1 cellular context compared by ENCODE assay signal in the genomic region with DNA sequence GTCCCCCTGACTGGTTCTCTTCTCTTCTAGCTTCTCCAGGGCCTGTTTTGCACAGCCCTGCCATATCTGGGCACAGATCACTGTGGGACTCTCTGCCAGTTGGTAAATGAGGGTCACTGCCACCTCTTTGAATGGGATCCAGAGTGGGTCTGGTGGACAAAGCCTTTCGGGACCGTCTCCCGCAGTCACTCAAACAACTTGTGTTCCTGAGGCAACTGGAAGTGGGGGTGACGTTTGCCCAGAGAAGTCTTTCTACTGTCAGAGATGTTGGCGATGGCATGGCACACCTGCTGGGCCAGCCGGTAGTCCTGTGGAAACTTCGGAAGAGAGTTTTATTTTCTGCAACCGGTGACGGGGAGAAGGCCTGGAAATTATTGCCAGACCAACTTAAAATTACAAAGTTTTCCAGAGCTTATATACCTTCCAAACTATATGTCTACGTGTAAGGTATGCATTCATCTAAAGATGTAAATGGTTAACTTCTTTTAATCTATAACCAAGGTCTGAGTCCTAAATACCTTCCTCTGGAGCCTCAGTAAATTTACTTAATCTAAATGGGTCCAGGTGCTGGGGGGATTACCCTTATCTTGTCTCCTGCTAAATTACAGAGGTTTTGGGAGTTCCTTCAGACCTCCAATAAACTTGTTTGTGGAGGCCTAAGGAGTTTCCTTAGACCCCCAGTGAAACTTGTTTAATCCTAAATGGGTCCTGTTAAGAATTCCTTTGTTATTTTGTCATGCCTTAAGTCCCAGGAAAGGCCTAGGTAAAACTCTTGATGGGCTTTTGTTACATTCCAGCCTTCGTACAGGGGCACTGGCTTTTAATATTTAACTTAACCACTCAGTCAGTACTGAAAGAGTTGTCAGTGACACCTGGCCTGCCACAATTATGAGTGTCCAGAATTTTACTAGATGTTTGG.
TF ChIP-seq lines count a peak whose summit lies in the region.

No MANE protein-coding gene starts in this region.

TF ChIP-seq in HepG2, 621 proteins besides CTCF, POLR2A, EP300 and RAD21 (continued from another document):
- TF ChIP-seq, protein P1, sequence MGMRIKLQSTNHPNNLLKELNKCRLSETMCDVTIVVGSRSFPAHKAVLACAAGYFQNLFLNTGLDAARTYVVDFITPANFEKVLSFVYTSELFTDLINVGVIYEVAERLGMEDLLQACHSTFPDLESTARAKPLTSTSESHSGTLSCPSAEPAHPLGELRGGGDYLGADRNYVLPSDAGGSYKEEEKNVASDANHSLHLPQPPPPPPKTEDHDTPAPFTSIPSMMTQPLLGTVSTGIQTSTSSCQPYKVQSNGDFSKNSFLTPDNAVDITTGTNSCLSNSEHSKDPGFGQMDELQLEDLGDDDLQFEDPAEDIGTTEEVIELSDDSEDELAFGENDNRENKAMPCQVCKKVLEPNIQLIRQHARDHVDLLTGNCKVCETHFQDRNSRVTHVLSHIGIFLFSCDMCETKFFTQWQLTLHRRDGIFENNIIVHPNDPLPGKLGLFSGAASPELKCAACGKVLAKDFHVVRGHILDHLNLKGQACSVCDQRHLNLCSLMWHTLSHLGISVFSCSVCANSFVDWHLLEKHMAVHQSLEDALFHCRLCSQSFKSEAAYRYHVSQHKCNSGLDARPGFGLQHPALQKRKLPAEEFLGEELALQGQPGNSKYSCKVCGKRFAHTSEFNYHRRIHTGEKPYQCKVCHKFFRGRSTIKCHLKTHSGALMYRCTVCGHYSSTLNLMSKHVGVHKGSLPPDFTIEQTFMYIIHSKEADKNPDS (CRISPR knock-in tag; IDR thresholded peaks at IDR 0.05): no peak
- TF ChIP-seq ZNF501 (CRISPR knock-in tag; IDR thresholded peaks at IDR 0.05) (0 out of 2 replicates have a peak, but pooled peaks have one; percentile 15), ZBTB25 (CRISPR knock-in tag; IDR thresholded peaks at IDR 0.05) (no peak), NRL (CRISPR knock-in tag; IDR thresholded peaks at IDR 0.05; ENCODE audit: borderline replicate concordance) (no peak), RFXAP (CRISPR knock-in tag; IDR thresholded peaks at IDR 0.05; ENCODE audit: borderline replicate concordance) (no peak), SOX6 (IDR thresholded peaks at IDR 0.05) (no peak), SOX6 (CRISPR knock-in tag; IDR thresholded peaks at IDR 0.05) (peak; percentile 58; the same call in 1 of the 2 replicates), ZMAT3 (CRISPR knock-in tag; conservative IDR thresholded peaks at IDR 0.05) (no peak), ZSCAN21 (CRISPR knock-in tag; IDR thresholded peaks at IDR 0.05; ENCODE audit: borderline replicate concordance) (no peak; the same call in 1 of the 2 replicates), GABPB1 (CRISPR knock-in tag; IDR thresholded peaks at IDR 0.05) (no peak), NFIC (IDR thresholded peaks at IDR 0.05; ENCODE audit: low read length) (0 out of 2 replicates have a peak, but pooled peaks have one; percentile 29)
- TF ChIP-seq, protein P2, sequence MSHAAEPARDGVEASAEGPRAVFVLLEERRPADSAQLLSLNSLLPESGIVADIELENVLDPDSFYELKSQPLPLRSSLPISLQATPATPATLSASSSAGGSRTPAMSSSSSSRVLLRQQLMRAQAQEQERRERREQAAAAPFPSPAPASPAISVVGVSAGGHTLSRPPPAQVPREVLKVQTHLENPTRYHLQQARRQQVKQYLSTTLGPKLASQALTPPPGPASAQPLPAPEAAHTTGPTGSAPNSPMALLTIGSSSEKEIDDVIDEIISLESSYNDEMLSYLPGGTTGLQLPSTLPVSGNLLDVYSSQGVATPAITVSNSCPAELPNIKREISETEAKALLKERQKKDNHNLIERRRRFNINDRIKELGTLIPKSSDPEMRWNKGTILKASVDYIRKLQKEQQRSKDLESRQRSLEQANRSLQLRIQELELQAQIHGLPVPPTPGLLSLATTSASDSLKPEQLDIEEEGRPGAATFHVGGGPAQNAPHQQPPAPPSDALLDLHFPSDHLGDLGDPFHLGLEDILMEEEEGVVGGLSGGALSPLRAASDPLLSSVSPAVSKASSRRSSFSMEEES (CRISPR knock-in tag; IDR thresholded peaks at IDR 0.05): no peak
- TF ChIP-seq, protein P3, sequence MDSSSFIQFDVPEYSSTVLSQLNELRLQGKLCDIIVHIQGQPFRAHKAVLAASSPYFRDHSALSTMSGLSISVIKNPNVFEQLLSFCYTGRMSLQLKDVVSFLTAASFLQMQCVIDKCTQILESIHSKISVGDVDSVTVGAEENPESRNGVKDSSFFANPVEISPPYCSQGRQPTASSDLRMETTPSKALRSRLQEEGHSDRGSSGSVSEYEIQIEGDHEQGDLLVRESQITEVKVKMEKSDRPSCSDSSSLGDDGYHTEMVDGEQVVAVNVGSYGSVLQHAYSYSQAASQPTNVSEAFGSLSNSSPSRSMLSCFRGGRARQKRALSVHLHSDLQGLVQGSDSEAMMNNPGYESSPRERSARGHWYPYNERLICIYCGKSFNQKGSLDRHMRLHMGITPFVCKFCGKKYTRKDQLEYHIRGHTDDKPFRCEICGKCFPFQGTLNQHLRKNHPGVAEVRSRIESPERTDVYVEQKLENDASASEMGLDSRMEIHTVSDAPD (CRISPR knock-in tag; IDR thresholded peaks at IDR 0.05): 0 out of 2 replicates have a peak, but pooled peaks have one; percentile 39
- TF ChIP-seq, protein P4, sequence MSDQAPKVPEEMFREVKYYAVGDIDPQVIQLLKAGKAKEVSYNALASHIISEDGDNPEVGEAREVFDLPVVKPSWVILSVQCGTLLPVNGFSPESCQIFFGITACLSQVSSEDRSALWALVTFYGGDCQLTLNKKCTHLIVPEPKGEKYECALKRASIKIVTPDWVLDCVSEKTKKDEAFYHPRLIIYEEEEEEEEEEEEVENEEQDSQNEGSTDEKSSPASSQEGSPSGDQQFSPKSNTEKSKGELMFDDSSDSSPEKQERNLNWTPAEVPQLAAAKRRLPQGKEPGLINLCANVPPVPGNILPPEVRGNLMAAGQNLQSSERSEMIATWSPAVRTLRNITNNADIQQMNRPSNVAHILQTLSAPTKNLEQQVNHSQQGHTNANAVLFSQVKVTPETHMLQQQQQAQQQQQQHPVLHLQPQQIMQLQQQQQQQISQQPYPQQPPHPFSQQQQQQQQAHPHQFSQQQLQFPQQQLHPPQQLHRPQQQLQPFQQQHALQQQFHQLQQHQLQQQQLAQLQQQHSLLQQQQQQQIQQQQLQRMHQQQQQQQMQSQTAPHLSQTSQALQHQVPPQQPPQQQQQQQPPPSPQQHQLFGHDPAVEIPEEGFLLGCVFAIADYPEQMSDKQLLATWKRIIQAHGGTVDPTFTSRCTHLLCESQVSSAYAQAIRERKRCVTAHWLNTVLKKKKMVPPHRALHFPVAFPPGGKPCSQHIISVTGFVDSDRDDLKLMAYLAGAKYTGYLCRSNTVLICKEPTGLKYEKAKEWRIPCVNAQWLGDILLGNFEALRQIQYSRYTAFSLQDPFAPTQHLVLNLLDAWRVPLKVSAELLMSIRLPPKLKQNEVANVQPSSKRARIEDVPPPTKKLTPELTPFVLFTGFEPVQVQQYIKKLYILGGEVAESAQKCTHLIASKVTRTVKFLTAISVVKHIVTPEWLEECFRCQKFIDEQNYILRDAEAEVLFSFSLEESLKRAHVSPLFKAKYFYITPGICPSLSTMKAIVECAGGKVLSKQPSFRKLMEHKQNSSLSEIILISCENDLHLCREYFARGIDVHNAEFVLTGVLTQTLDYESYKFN (CRISPR knock-in tag; conservative IDR thresholded peaks at IDR 0.05): peak; percentile 80
